8 cellular contexts compared by ENCODE assay signal in genomic region chr16:3400779-3401688, GRCh38. TPM values are rescaled to one million over a fixed set of nuclear protein-coding genes. Genes with fewer than 3 reads are reported as not detected.
DNase-seq lines count a peak whose midpoint lies in the region; ATAC-seq and TF ChIP-seq lines count a peak whose summit lies in the region.

Gene ZNF174 (plus strand): TSS chr16:3401215. CDS start chr16:3402005, 790 bp downstream.
Gene ZSCAN32 (minus strand): TSS chr16:3401004. CDS start chr16:3397557, 3,447 bp downstream.

- H2AFZ ChIP-seq in OCI-LY7 (ENCODE audit: low read length): peak within 1 kb of the TSS; percentile 53

- no peaks in the 10 kb centered on the region for H4K20me1 ChIP-seq in OCI-LY7 (ENCODE audit: insufficient read depth, low read length)

- H3K36me3 ChIP-seq in OCI-LY7 (ENCODE audit: insufficient read depth, low read length): peaks cover 59% of the 10 kb centered on the region
- no peaks in the 10 kb centered on the region for H3K36me3 ChIP-seq in mucosa of descending colon (ENCODE audit: low read depth)

- no TSS peak for BruUV-seq in OCI-LY7 (replicated peaks; lab: Mats Ljungman, UMichigan)

- H3K4me1 ChIP-seq in OCI-LY7 (ENCODE audit: insufficient read depth, low read length, poor library complexity, severe bottlenecking): peaks cover 36% of the 10 kb centered on the region
- H3K4me1 ChIP-seq in mucosa of descending colon (ENCODE audit: low read depth): peaks cover 16% of the 10 kb centered on the region

- intact Hi-C loops in OCI-LY7 (cut with micrococcal nuclease; ENCODE audit: unreplicated experiment) (loop anchor here (1.0 to 5.0 kb wide), 4 partner anchors 52 to 119 kb away; partner anchors contain the start of gene CLUAP1), mucosa of descending colon (cut with DNase I, micrococcal nuclease) (no loop called here)

- ATAC-seq in GM21526 (IDR thresholded peaks at IDR 0.05; ENCODE audit: low FRiP score, unreplicated experiment): peak; percentile 96
- ATAC-seq in mucosa of descending colon: peak; percentile 99

- H3K79me2 ChIP-seq in OCI-LY7 (ENCODE audit: insufficient read depth, low read depth, low read length): peaks cover 56% of the 10 kb centered on the region

- peak within 1 kb of the TSS; percentile 76 for H3K4me3 ChIP-seq in OCI-LY7 (ENCODE audit: low read depth, low read length, poor library complexity, severe bottlenecking)
- peak within 1 kb of the TSS; percentile 78 for H3K4me3 ChIP-seq in epithelial cell of esophagus (ENCODE audit: low read length)
- H3K4me3 ChIP-seq in mucosa of descending colon: peak within 1 kb of the TSS; percentile 85

- H3K27ac ChIP-seq in OCI-LY7 (ENCODE audit: low read depth, low read length, poor library complexity, severe bottlenecking): peak within 1 kb of the TSS; percentile 58

- peak; percentile 31; the same call in 1 of the 2 replicates for TF ChIP-seq CTCF in OCI-LY7 (conservative IDR thresholded peaks at IDR 0.05; ENCODE audit: low read length)
- TF ChIP-seq CTCF in epithelial cell of esophagus (IDR thresholded peaks at IDR 0.05; ENCODE audit: insufficient read depth, low read depth, low read length, missing control alignments): no peak
- TF ChIP-seq CTCF in mucosa of descending colon (IDR thresholded peaks at IDR 0.05): peak; percentile 7

- H3K9me2 ChIP-seq in OCI-LY7 (ENCODE audit: insufficient read depth, low read length): no peaks in the 10 kb centered on the region

- no peaks in the 10 kb centered on the region for H3K9me3 ChIP-seq in OCI-LY7 (ENCODE audit: low read length)
- H3K9me3 ChIP-seq in mucosa of descending colon: peaks cover 33% of the 10 kb centered on the region

- peak within 1 kb of the TSS; percentile 97 for H3K4me2 ChIP-seq in OCI-LY7 (ENCODE audit: low read length)

- CTCF ChIA-PET in OCI-LY7 (lab: Charles Lee; ENCODE audit: unreplicated experiment): no interaction called here

- peak; percentile 98 for DNase-seq in DMS 273 treated with DMSO at 0.1 percent for 48 hours (lab: John Stamatoyannopoulos, UW)
- peak; percentile 95 for DNase-seq in HuH-7.5 (ENCODE audit: low spot score)
- peak; percentile 100 for DNase-seq in OCI-LY7 (ENCODE audit: low spot score)
- DNase-seq in activated T-cell treated with anti-CD3 and anti-CD28 coated beads for 1 hour (ENCODE audit: low read depth): peak; percentile 96
- DNase-seq in epithelial cell of esophagus (ENCODE audit: low read depth): peak; percentile 100
- peak; percentile 98 to 99 (median 99) for DNase-seq in mucosa of descending colon
- peak; percentile 97 for DNase-seq in stimulated activated CD8-positive, alpha-beta memory T cell treated with anti-CD3 and anti-CD28 coated beads, Interleukin-4, amount 100 ng/mL, for 24 hours (ENCODE audit: low read depth)

- POLR2A ChIA-PET in OCI-LY7 (lab: Charles Lee): interaction anchor here (0.9 to 2.0 kb wide), 5 partner anchors 8 to 134 kb away, joined by 3 to 5 read pairs (median 3); partner anchors contain the start of gene ZNF263

RNA-seq across cellular contexts. Expression of gene ZNF174, which starts in this region (rescaled TPM):
- 21.1 and 23.3 TPM in 2 replicates for total RNA-seq in OCI-LY7 (2014; rRNA removed; shearing (Covaris generic))
- total RNA-seq in OCI-LY7 (2022) (20.6 and 21.7 TPM in 2 replicates), mucosa of descending colon (10 to 100 TPM in 1 of 3 donors, 1 to 10 TPM in 2; 7.5 to 14.5 (median 8.0) TPM)

RNA-seq across cellular contexts. Expression of gene ZSCAN32, which starts in this region (rescaled TPM):
- total RNA-seq in OCI-LY7 (2014; rRNA removed; shearing (Covaris generic)): 19.4 and 22.5 TPM in 2 replicates
- 17.0 and 22.9 TPM in 2 replicates for total RNA-seq in OCI-LY7 (2022)
- total RNA-seq in mucosa of descending colon: 10 to 100 TPM; 10.2 to 14.8 (median 11.4) TPM

Comparison
In these comparisons a context has a peak if more than half of its experiments do, and no peak if none do; other contexts are left out.
1. Peak in every context shown above with its lines: DNase-seq, ATAC-seq, H3K4me3 ChIP-seq and H3K27ac ChIP-seq.